Comparison of ENCODE assay signal across 8 cellular contexts in the genomic region with DNA sequence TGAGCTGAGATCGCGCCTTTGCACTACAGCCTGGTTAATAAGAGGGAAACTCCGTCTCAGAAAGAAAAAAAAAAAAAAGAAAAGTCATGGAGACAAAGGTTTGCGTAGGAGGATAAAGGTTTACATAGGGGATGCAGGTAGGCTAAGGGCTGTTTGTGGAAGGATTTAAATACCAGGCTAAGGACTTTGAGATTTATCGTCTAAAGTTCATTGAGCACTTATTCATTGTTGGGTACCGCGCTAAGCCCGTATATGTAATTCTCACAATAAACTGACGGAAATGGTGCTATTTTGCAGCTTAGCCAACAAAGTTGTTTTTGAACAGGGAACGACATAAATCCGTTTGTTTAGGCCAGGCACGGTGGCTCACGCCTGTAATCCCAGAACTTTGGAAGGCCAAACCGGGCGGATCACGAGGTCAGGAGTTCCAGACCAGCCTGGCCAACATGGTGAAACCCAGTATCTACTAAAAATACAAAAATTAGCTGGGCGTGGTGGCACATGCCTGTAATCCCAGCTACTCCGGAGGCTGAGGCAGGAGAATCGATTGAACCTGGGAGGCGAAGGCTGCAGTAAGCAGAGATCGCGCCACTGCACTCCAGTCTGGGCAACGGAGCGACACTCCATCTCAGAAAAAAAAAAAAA. TPM values are rescaled to one million over a fixed set of nuclear protein-coding genes. Genes with fewer than 3 reads are reported as not detected.
DNase-seq lines count a peak whose midpoint lies in the region; ATAC-seq and TF ChIP-seq lines count a peak whose summit lies in the region.
"Not testable (repeated sequence)": the region's sequence is repeated elsewhere in the genome, so short reads cannot be mapped to it uniquely, and the experiment has no call there.

No MANE protein-coding gene starts in this region.

- ATAC-seq in psoas muscle; thoracic aorta (ENCODE audit: insufficient number of reproducible peaks, low FRiP score, low read depth): not testable (repeated sequence)

- whole genome bisulfite sequencing in mesodermal cell (ENCODE audit: insufficient coverage in 2 of 2), 2 experiments, result 84 to 89% methylated on average over 19 to 21 of the region's 24 CpGs
- 85 to 91% (median 85%) methylated on average over 24 of the region's 24 CpGs for WGBS in psoas muscle, 3 donors

- DNase-seq in DMS53 (lab: John Stamatoyannopoulos, UW), result peak; percentile 7
- not testable (repeated sequence) for DNase-seq in NT2/D1 (ENCODE audit: low read depth, low spot score); activated CD4-positive, alpha-beta memory T cell treated with anti-CD3 and anti-CD28 coated beads, Interleukin-2, amount 10 ng/mL, durations not matched to agents 7 days and 5 days; astrocyte of the spinal cord (ENCODE audit: low read depth, low spot score); fibroblast of villous mesenchyme (ENCODE audit: low read depth); psoas muscle; thoracic aorta (ENCODE audit: low spot score)

- H3K36me3 ChIP-seq in NT2/D1 (ENCODE audit: insufficient read depth, insufficient read length, low read length); mesodermal cell (ENCODE audit: control insufficient read depth, insufficient read depth, low read length); psoas muscle (ENCODE audit: insufficient read depth in 1 of 2, low read depth in 1 of 2); thoracic aorta: not testable (repeated sequence)

- not testable (repeated sequence) for H3K27me3 Mint-ChIP-seq in activated CD4-positive, alpha-beta memory T cell treated with anti-CD3 and anti-CD28 coated beads, Interleukin-2, amount 10 ng/mL, durations not matched to agents 7 days and 5 days

- peaks cover 20% of the 10 kb centered on the region for H3K36me3 Mint-ChIP-seq in activated CD4-positive, alpha-beta memory T cell treated with anti-CD3 and anti-CD28 coated beads, Interleukin-2, amount 10 ng/mL, durations not matched to agents 7 days and 5 days (ENCODE audit: low read depth)

- H3K27ac ChIP-seq in mesodermal cell (ENCODE audit: low read depth, low read length, severe bottlenecking) (peak overlapping the region; percentile 100), psoas muscle (peak overlapping the region; percentile 99), thoracic aorta (peak overlapping the region; percentile 100)

- peak overlapping the region; percentile 94 for H3K4me3 Mint-ChIP-seq in activated CD4-positive, alpha-beta memory T cell treated with anti-CD3 and anti-CD28 coated beads, Interleukin-2, amount 10 ng/mL, durations not matched to agents 7 days and 5 days

- H3K27ac Mint-ChIP-seq in activated CD4-positive, alpha-beta memory T cell treated with anti-CD3 and anti-CD28 coated beads, Interleukin-2, amount 10 ng/mL, durations not matched to agents 7 days and 5 days, result peak overlapping the region; percentile 65

- H3K4me1 Mint-ChIP-seq in activated CD4-positive, alpha-beta memory T cell treated with anti-CD3 and anti-CD28 coated beads, Interleukin-2, amount 10 ng/mL, durations not matched to agents 7 days and 5 days, result peaks cover 28% of the 10 kb centered on the region

- intact Hi-C loops in psoas muscle (cut with DNase I), result loop anchor here in 1 of 2 donors (10.0 kb wide), 1 partner anchor 107 kb away; no protein-coding TSS in a partner anchor

- H3K4me3 ChIP-seq in NT2/D1 (ENCODE audit: insufficient read length, low read depth), result not testable (repeated sequence)
- H3K4me3 ChIP-seq in astrocyte of the spinal cord (ENCODE audit: low read depth, low read length) (peak overlapping the region; percentile 55), fibroblast of villous mesenchyme (ENCODE audit: low read depth, low read length) (peak overlapping the region; percentile 61), mesodermal cell (ENCODE audit: extremely low read depth, insufficient read depth, low read length, poor library complexity, severe bottlenecking) (peak overlapping the region; percentile 94), psoas muscle (peak overlapping the region; percentile 84), thoracic aorta (peak overlapping the region; percentile 100)

- H3K9ac ChIP-seq in NT2/D1 (ENCODE audit: insufficient read length, low read depth), result peak overlapping the region; percentile 83

- not testable (repeated sequence) for TF ChIP-seq CTCF in astrocyte of the spinal cord (IDR thresholded peaks at IDR 0.05; ENCODE audit: low read depth, low read length); fibroblast of villous mesenchyme (IDR thresholded peaks at IDR 0.05; ENCODE audit: insufficient read depth, low read depth, low read length); psoas muscle (IDR thresholded peaks at IDR 0.05); thoracic aorta (IDR thresholded peaks at IDR 0.05)

- not testable (repeated sequence) for H3K9me3 ChIP-seq in NT2/D1 (ENCODE audit: insufficient read depth, low read length); mesodermal cell (ENCODE audit: control insufficient read depth, low read length); psoas muscle; thoracic aorta

- not testable (repeated sequence) for H3K27me3 ChIP-seq in NT2/D1 (ENCODE audit: insufficient read depth, insufficient read length); psoas muscle (ENCODE audit: insufficient read depth in 3 of 3, low read length in 2 of 3); thoracic aorta (replicated peaks; ENCODE audit: insufficient read depth)

- POLR2A ChIA-PET in activated CD4-positive, alpha-beta memory T cell treated with anti-CD3 and anti-CD28 coated beads, Interleukin-2, amount 10 ng/mL, durations not matched to agents 7 days and 5 days (lab: Charles Lee), result interaction anchor here (0.8 to 3.5 kb wide), 4 partner anchors 10 to 24 kb away, joined by 3 to 20 read pairs (median 12); no protein-coding TSS in a partner anchor

- CTCF ChIA-PET in activated CD4-positive, alpha-beta memory T cell treated with anti-CD3 and anti-CD28 coated beads, Interleukin-2, amount 10 ng/mL, durations not matched to agents 7 days and 5 days (lab: Charles Lee), result interaction anchor here (1.1 kb wide), 1 partner anchor 108 kb away, joined by 3 read pairs; no protein-coding TSS in a partner anchor

- H3K4me1 ChIP-seq in NT2/D1 (ENCODE audit: insufficient read depth, insufficient read length); mesodermal cell (ENCODE audit: control insufficient read depth, insufficient read depth, low read length, poor library complexity, severe bottlenecking): not testable (repeated sequence)
- H3K4me1 ChIP-seq in psoas muscle (peaks cover 21% of the 10 kb centered on the region), thoracic aorta (ENCODE audit: control insufficient read depth in 1 of 2, low read depth in 2 of 2) (peaks cover 15 to 25% of the 10 kb centered on the region in 2 donors)

- in situ Hi-C loops in astrocyte of the spinal cord (cut with HindIII; ENCODE audit: low sequenced_read_pairs), result not testable (repeated sequence)

- H3K9me3 Mint-ChIP-seq in activated CD4-positive, alpha-beta memory T cell treated with anti-CD3 and anti-CD28 coated beads, Interleukin-2, amount 10 ng/mL, durations not matched to agents 7 days and 5 days, result not testable (repeated sequence)

RNA-seq across cellular contexts. Expression of a gene that starts 1.1 kb away (rescaled TPM):
- total RNA-seq in activated CD4-positive, alpha-beta memory T cell treated with anti-CD3 and anti-CD28 coated beads, Interleukin-2, amount 10 ng/mL, durations not matched to agents 7 days and 5 days, result 100 to 1,000 TPM; 278 to 280 TPM
- 366 and 480 TPM in 2 replicates for total RNA-seq in fibroblast of villous mesenchyme
- 416 TPM for polyA plus RNA-seq in mesodermal cell (2013, experiment 1 of 2)
- 429 TPM for polyA plus RNA-seq in mesodermal cell (2013, experiment 2 of 2)
- total RNA-seq in psoas muscle, result 100 to 1,000 TPM; 262 to 357 (median 341) TPM
- polyA plus RNA-seq in psoas muscle, result 100 to 1,000 TPM; 288 to 679 (median 327) TPM
- 100 to 1,000 TPM; 330 to 355 TPM for total RNA-seq in thoracic aorta
